ENCODE assay signal across 29 cellular contexts in the genomic region with DNA sequence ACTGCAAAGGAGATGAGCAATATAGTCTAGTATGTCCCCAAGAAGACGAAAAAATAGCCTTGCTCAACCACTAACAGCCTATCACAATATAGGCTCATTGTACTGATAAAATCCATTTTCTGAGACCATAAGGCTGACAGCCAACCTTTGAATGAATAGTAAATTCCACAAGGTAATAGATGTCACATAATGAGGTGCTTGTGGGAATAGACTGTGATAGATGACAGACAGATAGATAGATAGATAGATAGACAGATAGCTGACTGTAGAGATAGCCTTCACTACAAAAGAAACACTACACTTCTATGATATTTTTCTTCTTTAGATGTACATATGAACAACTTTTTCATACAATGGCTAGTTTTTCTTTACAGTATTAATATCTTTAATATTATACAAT.
"Had no signal": no experiment of that assay in that cellular context is flagged by ENCODE, and none has a peak within 500 bp of the region (broad histone marks: within the 10 kb centered on the region; RNA-seq: fewer than 3 reads in every experiment).

No MANE protein-coding gene starts in this region.

- H3K36me3 ChIP-seq: left lung, lower lobe of right lung, neural progenitor cell, neutrophil, right atrium auricular region, right lobe of liver, stomach, thyroid gland, uterus had no signal

- H3K27ac Mint-ChIP-seq: immature natural killer cell; naive thymus-derived CD8-positive, alpha-beta T cell; nephron; neural progenitor cell; progenitor cell of endocrine pancreas; stimulated activated naive B cell treated with anti-CD40 and anti-IgM and Interleukin-4, amounts not matched to agents 10 μg/mL and 1 μg/mL and 100 μg/mL, for 72 hours had no signal

- H2AFZ ChIP-seq: neural progenitor cell, parathyroid adenoma had no signal

- H3K4me3 ChIP-seq: left lung, lower lobe of right lung, neural progenitor cell, right atrium auricular region, right lobe of liver, skin epidermis, stomach, testis, thyroid gland, uterus had no signal

- H3K27me3 Mint-ChIP-seq: progenitor cell of endocrine pancreas; stimulated activated naive B cell treated with anti-CD40 and anti-IgM and Interleukin-4, amounts not matched to agents 10 μg/mL and 1 μg/mL and 100 μg/mL, for 72 hours had no signal

- FAIRE-seq: islet of Langerhans, kidney had no signal

- H3K4me2 ChIP-seq: neural progenitor cell had no signal

- H3K27me3 ChIP-seq: left lung, neural progenitor cell, neutrophil, right atrium auricular region, right lobe of liver, stomach, testis, thyroid gland, uterus had no signal

- DNase-seq: hypothalamus; immature natural killer cell; kidney; left colon; left lung; lower lobe of right lung; mammary epithelial cell; naive thymus-derived CD8-positive, alpha-beta T cell; occipital lobe; right lobe of liver; stimulated activated CD4-positive, alpha-beta T cell treated with anti-CD3 and anti-CD28 coated beads, Interleukin-12 subunit alpha, Interleukin-12 subunit beta, amount 100 ng/mL, for 4 hours; stimulated activated CD4-positive, alpha-beta T cell treated with anti-CD3 and anti-CD28 coated beads, Interleukin-15, amount 100 ng/mL, for 24 hours; stimulated activated CD4-positive, alpha-beta T cell treated with anti-CD3 and anti-CD28 coated beads, Interleukin-2, amount 100 ng/mL, for 24 hours; stimulated activated CD4-positive, alpha-beta T cell treated with anti-CD3 and anti-CD28 coated beads, Interleukin-4, amount 100 ng/mL, for 1 hour; stimulated activated naive B cell treated with anti-CD40 and anti-IgM and Interleukin-4, amounts not matched to agents 10 μg/mL and 1 μg/mL and 100 μg/mL, for 72 hours; stimulated activated naive CD8-positive, alpha-beta T cell treated with anti-CD3 and anti-CD28 coated beads, Interleukin-15, Interleukin-2, amounts not matched to agents 100 U/mL and 50 U/mL, for 24 hours; stomach; testis; thyroid gland; trophoblast cell; uterus had no signal

- H3K36me3 Mint-ChIP-seq: neural progenitor cell; stimulated activated naive B cell treated with anti-CD40 and anti-IgM and Interleukin-4, amounts not matched to agents 10 μg/mL and 1 μg/mL and 100 μg/mL, for 72 hours had no signal

- H3K4me1 Mint-ChIP-seq: immature natural killer cell; naive thymus-derived CD8-positive, alpha-beta T cell; nephron; neural progenitor cell; stimulated activated naive B cell treated with anti-CD40 and anti-IgM and Interleukin-4, amounts not matched to agents 10 μg/mL and 1 μg/mL and 100 μg/mL, for 72 hours had no signal

- H3K4me1 ChIP-seq: left lung, lower lobe of right lung, neural progenitor cell, parathyroid adenoma, right atrium auricular region, right lobe of liver, stomach, testis, thyroid gland, uterus had no signal

- H3K79me2 ChIP-seq: parathyroid adenoma had no signal

- H3K27ac ChIP-seq: left lung, lower lobe of right lung, neural progenitor cell, neutrophil, parathyroid adenoma, right atrium auricular region, right lobe of liver, skin epidermis, stomach, testis, thyroid gland, uterus had no signal

- H3K9me3 ChIP-seq: lower lobe of right lung, neutrophil, right atrium auricular region, right lobe of liver, testis, thyroid gland, uterus had no signal

- H3K4me3 Mint-ChIP-seq: immature natural killer cell; naive thymus-derived CD8-positive, alpha-beta T cell; nephron; neural progenitor cell; stimulated activated naive B cell treated with anti-CD40 and anti-IgM and Interleukin-4, amounts not matched to agents 10 μg/mL and 1 μg/mL and 100 μg/mL, for 72 hours had no signal
